ENCODE assay signal across 12 cellular contexts in genomic region chr18:22174341-22175148, GRCh38. TPM values are rescaled to one million over a fixed set of nuclear protein-coding genes. Genes with fewer than 3 reads are reported as not detected.
DNase-seq lines count a peak whose midpoint lies in the region; ATAC-seq, FAIRE-seq and TF ChIP-seq lines count a peak whose summit lies in the region.
"Had no signal": no experiment of that assay in that cellular context is flagged by ENCODE, and none has a peak within 500 bp of the region (broad histone marks: within the 10 kb centered on the region; RNA-seq: fewer than 3 reads in every experiment).

No MANE protein-coding gene starts in this region.

- TF ChIP-seq EP300 in H1 (IDR thresholded peaks at IDR 0.05; ENCODE audit: borderline replicate concordance in 1 of 2, low read depth in 2 of 2, low read length in 2 of 2) (no peak), transverse colon (IDR thresholded peaks at IDR 0.05; ENCODE audit: low read depth) (no peak)

- no peaks in the 10 kb centered on the region for H3K79me1 ChIP-seq in H1 (ENCODE audit: low read depth, low read length)

- no peak overlapping the region for H4K91ac ChIP-seq in H1 (replicated peaks; ENCODE audit: insufficient read length, low read length)

- 14% methylated on average over 5 of the region's 6 CpGs; no CpG with 5 or more reads in 1 of the 2 experiments for WGBS in H1 (ENCODE audit: extremely low coverage in 1 of 2, insufficient coverage in 1 of 2, insufficient read length in 1 of 2, insufficient replicate concordance in 2 of 2, low coverage in 1 of 2, low lambda C conversion rate in 2 of 2, missing lambda C conversion rate in 1 of 2), 2 experiments
- WGBS in lung, 2 donors = 32 to 34% methylated on average over 6 of the region's 6 CpGs
- 14 to 29% methylated on average over 2 to 6 of the region's 6 CpGs for WGBS in transverse colon (ENCODE audit: low coverage in 1 of 2), 2 donors

- H2BK12ac ChIP-seq in H1 (ENCODE audit: low read depth, low read length) = no peak overlapping the region

- H3K79me2 ChIP-seq in PC-9 (ENCODE audit: low read depth) (peaks cover 69% of the 10 kb centered on the region), H1 (ENCODE audit: control insufficient read depth in 1 of 2, insufficient read depth in 2 of 2, low read length in 2 of 2) (no peaks in the 10 kb centered on the region)

- H3K9me2 ChIP-seq in PC-9 (ENCODE audit: insufficient read depth) = no peaks in the 10 kb centered on the region

- no peaks in the 10 kb centered on the region for H3F3A ChIP-seq in PC-9 (ENCODE audit: insufficient read depth, low read depth)

- peaks cover 9% of the 10 kb centered on the region; the same call in 1 of the 2 replicates for H3K23me2 ChIP-seq in H1 (ENCODE audit: low read depth, low read length)

- H3K23ac ChIP-seq in H1 (ENCODE audit: insufficient read length) = no peak overlapping the region

- H4K5ac ChIP-seq in H1 (ENCODE audit: insufficient read length, low read depth, low read length) = no peak overlapping the region

- no peak overlapping the region for H2AK5ac ChIP-seq in H1 (ENCODE audit: low read depth, low read length)

- H3K4ac ChIP-seq in H1 (replicated peaks; ENCODE audit: insufficient read length, low read depth, low read length) = no peak overlapping the region

- no peak overlapping the region for H2BK15ac ChIP-seq in H1 (ENCODE audit: low read length)

- H3K4me3 ChIP-seq in PC-9 (0 out of 2 replicates have a peak overlapping the region, but pooled peaks have one; percentile 14), H1 (ENCODE audit: extremely low read depth in 1 of 4, insufficient read depth in 2 of 4, low read depth in 3 of 4, low read length in 4 of 4) (no peak overlapping the region), lung (peak overlapping the region; percentile 44), transverse colon (peak overlapping the region in 3 of 4 donors; percentile 77 to 86 (median 82))
- H3K4me3 ChIP-seq: skin epidermis had no signal

- H3K56ac ChIP-seq in H1 (replicated peaks; ENCODE audit: insufficient read length, low read depth, low read length) = no peak overlapping the region

- 0 out of 2 replicates have a peak, but pooled peaks cover 3% of the 10 kb centered on the region for H3K36me3 ChIP-seq in PC-9 (ENCODE audit: low read depth)
- H3K36me3 ChIP-seq in H1 (ENCODE audit: control insufficient read depth in 2 of 4, insufficient read depth in 4 of 4, low read length in 3 of 4) = peaks cover 0 to 17% (median 0%) of the 10 kb centered on the region in 4 experiments; a peak in 1 of 8 replicates
- peaks cover 2 to 10% of the 10 kb centered on the region in 2 donors for H3K36me3 ChIP-seq in lung (ENCODE audit: control insufficient read depth in 2 of 2, insufficient read depth in 2 of 2, low read length in 2 of 2)
- H3K36me3 ChIP-seq in transverse colon = no peaks in the 10 kb centered on the region
- H3K36me3 ChIP-seq: WERI-Rb-1 had no signal

- no peak for TF ChIP-seq POLR2A in H1 (IDR thresholded peaks at IDR 0.05; ENCODE audit: control extremely low read depth in 1 of 2, low read depth in 2 of 2, low read length in 2 of 2)
- no peak for TF ChIP-seq POLR2A in transverse colon (IDR thresholded peaks at IDR 0.05)

- no TSS peak for BruUV-seq in PC-9 (replicated peaks; lab: Mats Ljungman, UMichigan)

- H3K9me3 ChIP-seq in PC-9 (ENCODE audit: insufficient read depth, low read depth) = no peaks in the 10 kb centered on the region
- H3K9me3 ChIP-seq in H1 (ENCODE audit: insufficient read depth in 2 of 2, low read depth in 1 of 2, low read length in 1 of 2) = no peaks in the 10 kb centered on the region
- peaks cover 0 to 1% of the 10 kb centered on the region in 2 donors for H3K9me3 ChIP-seq in lung (ENCODE audit: control insufficient read depth in 2 of 2, insufficient read depth in 1 of 2, low read length in 1 of 2)
- no peaks in the 10 kb centered on the region for H3K9me3 ChIP-seq in transverse colon

- peak; percentile 22 to 40; a peak in 2 of 4 replicates for TF ChIP-seq RAD21 in H1 (IDR thresholded peaks at IDR 0.05 in 1 of 2, conservative IDR thresholded peaks at IDR 0.05 in 1 of 2; ENCODE audit: low read depth in 2 of 2, low read length in 2 of 2)

- H3K9ac ChIP-seq in H1 (replicated peaks in 1 of 4; ENCODE audit: extremely low read depth in 1 of 4, low read depth in 3 of 4, low read length in 3 of 4) = no peak overlapping the region

- H3K18ac ChIP-seq in H1 (ENCODE audit: extremely low read depth, low read length) = no peak overlapping the region

- no peak overlapping the region for H2AFZ ChIP-seq in PC-9
- H2AFZ ChIP-seq in H1 (ENCODE audit: low read length) = no peak overlapping the region

- POLR2A ChIA-PET in PC-9 (lab: Charles Lee; ENCODE audit: unreplicated experiment) (no interaction called here), H1 (lab: Charles Lee; ENCODE audit: partially characterized antibody) (interaction anchor here (1.3 kb wide), 1 partner anchor 10 kb away, joined by 5 read pairs; no protein-coding TSS in a partner anchor)

- no peak overlapping the region for H2BK5ac ChIP-seq in H1 (ENCODE audit: low read depth, low read length)

- no peak overlapping the region for H2BK120ac ChIP-seq in H1 (replicated peaks; ENCODE audit: low read depth, low read length)

- no peaks in the 10 kb centered on the region for H3K27me3 ChIP-seq in PC-9 (ENCODE audit: insufficient read depth, low read depth)
- peaks cover 88 to 100% (median 95%) of the 10 kb centered on the region in 4 experiments for H3K27me3 ChIP-seq in H1 (replicated peaks in 1 of 4; ENCODE audit: control insufficient read depth in 3 of 4, extremely low read depth in 1 of 4, insufficient read depth in 3 of 4, low read length in 3 of 4)
- no peaks in the 10 kb centered on the region for H3K27me3 ChIP-seq in lung (ENCODE audit: control insufficient read depth, insufficient read depth)
- peaks cover 90% of the 10 kb centered on the region for H3K27me3 ChIP-seq in transverse colon

- no peak for DNase-seq in PC-9
- no peak for DNase-seq in H1 (ENCODE audit: low read depth in 1 of 2, low spot score in 2 of 2)
- no peak for DNase-seq in lung (ENCODE audit: low spot score)
- DNase-seq in transverse colon = peak; percentile 36
- no peak for DNase-seq in SW480 (ENCODE audit: low spot score)
- DNase-seq in effector CD4-positive, alpha-beta T cell = no peak
- DNase-seq in KG1 (lab: John Stamatoyannopoulos, UW) = no peak
- no peak for DNase-seq in germinal center (ENCODE audit: low spot score)
- DNase-seq: activated T-cell treated with anti-CD3 and anti-CD28 coated beads, Interleukin-2, amount 50 U/mL, for 4 hours; Kasumi-1; WERI-Rb-1 had no signal

- H3K27ac ChIP-seq in PC-9 (no peak overlapping the region), H1 (ENCODE audit: low read depth, low read length) (no peak overlapping the region), lung (ENCODE audit: low read depth in 1 of 2, low read length in 1 of 2) (peak overlapping the region; percentile 79 to 99), transverse colon (peak overlapping the region; percentile 66 to 96 (median 82))
- H3K27ac ChIP-seq: skin epidermis, WERI-Rb-1 had no signal

- intact Hi-C loops in PC-9 (cut with micrococcal nuclease; ENCODE audit: unreplicated experiment) (loop anchor here (2.0 to 10.0 kb wide), 3 partner anchors 110 to 188 kb away; no protein-coding TSS in a partner anchor), transverse colon (cut with DNase I; ENCODE audit: low total_unique reads) (no loop called here)

- H3K4me2 ChIP-seq in PC-9 (peak overlapping the region; percentile 89), H1 (ENCODE audit: insufficient read depth in 1 of 2, low read depth in 2 of 2, low read length in 2 of 2) (no peak overlapping the region)

- in situ Hi-C loops in transverse colon (cut with MboI; ENCODE audit: low pct_ligation_motif_present in 1 of 4, low pct_unique_long_range_greater_than_20kb in 1 of 4, low sequenced_read_pairs in 3 of 4) = loop anchor here in 3 of 4 donors (25.0 kb wide), 3 partner anchors 262 to 513 kb away; no protein-coding TSS in a partner anchor

- CTCF ChIA-PET in PC-9 (lab: Charles Lee) (interaction anchor here (0.6 to 0.7 kb wide), 2 partner anchors 8 to 173 kb away, joined by 3 read pairs; no protein-coding TSS in a partner anchor), H1 (lab: Charles Lee; ENCODE audit: partially characterized antibody) (interaction anchor here (1.0 to 1.4 kb wide), 4 partner anchors 10 to 529 kb away, joined by 3 to 4 read pairs (median 4); no protein-coding TSS in a partner anchor)

- no peak overlapping the region for H4K8ac ChIP-seq in H1 (ENCODE audit: extremely low read depth, insufficient read depth, low read length)

- ATAC-seq in lung (ENCODE audit: insufficient read depth, low FRiP score) = no peak
- ATAC-seq: activated T-cell treated with anti-CD3 and anti-CD28 coated beads, Interleukin-2, amount 50 U/mL, for 4 hours had no signal

- no peak overlapping the region for H3K14ac ChIP-seq in H1 (ENCODE audit: insufficient read length)

- peaks cover 33% of the 10 kb centered on the region for H3K4me1 ChIP-seq in PC-9 (replicated peaks; ENCODE audit: insufficient read depth)
- H3K4me1 ChIP-seq in H1 (replicated peaks in 1 of 4; ENCODE audit: control insufficient read depth in 3 of 4, insufficient read depth in 4 of 4, low read length in 3 of 4) = peaks cover 0 to 20% (median 10%) of the 10 kb centered on the region in 4 experiments; a peak in 5 of 7 replicates
- peaks cover 0 to 8% of the 10 kb centered on the region in 2 donors for H3K4me1 ChIP-seq in lung (ENCODE audit: control insufficient read depth in 2 of 2, insufficient read depth in 2 of 2, low read length in 2 of 2)
- H3K4me1 ChIP-seq in transverse colon = peaks cover 3 to 51% (median 12%) of the 10 kb centered on the region in 4 donors

- FAIRE-seq in H1 (lab: Jason Lieb, UNC) = no peak

- no peak overlapping the region for H2BK20ac ChIP-seq in H1 (ENCODE audit: low read length)

- no peak for TF ChIP-seq CTCF in PC-9 (conservative IDR thresholded peaks at IDR 0.05)
- TF ChIP-seq CTCF in H1 (IDR thresholded peaks at IDR 0.05; ENCODE audit: control extremely low read depth in 1 of 3, insufficient read depth in 1 of 3, low read depth in 1 of 3, low read length in 3 of 3) = no peak
- TF ChIP-seq CTCF in lung (IDR thresholded peaks at IDR 0.05; ENCODE audit: control extremely low read depth, extremely low read depth) = no peak
- no peak for TF ChIP-seq CTCF in transverse colon (IDR thresholded peaks at IDR 0.05)

- H4K20me1 ChIP-seq in PC-9 (ENCODE audit: insufficient read depth) (no peaks in the 10 kb centered on the region), H1 (replicated peaks in 1 of 2; ENCODE audit: control insufficient read depth in 1 of 2, insufficient read depth in 2 of 2, low read length in 2 of 2) (peaks cover 23 to 27% of the 10 kb centered on the region in 2 experiments)

RNA-seq across cellular contexts. Expression of gene GATA6, which starts 5.2 kb away (rescaled TPM):
- total RNA-seq in PC-9 (2021) (9.1 and 12.3 TPM in 2 replicates), lung (10 to 100 TPM; 32.1 to 34.3 TPM), transverse colon (100 to 1,000 TPM in 1 of 4 donors, 10 to 100 TPM in 3; 49.7 to 223 (median 65.7) TPM)
- total RNA-seq in H1 (2021; fragmentation: NEBNext Ultra II Directional; extraction: Animal tissue kit (Norgen Biotek cat#: 25700)) = 0.09 and 0.25 TPM in 2 replicates
- polyA plus RNA-seq in H1 (2011; rRNA removed) (0.02 TPM in 1 of 2 replicates, not detected in the other), lung (10 to 100 TPM; 11.3 to 11.5 TPM)
- not detected for polyA plus RNA-seq in H1 (2011; cell fraction: cytosol; rRNA removed)
- polyA plus RNA-seq in H1 (2011; cell fraction: nucleus; rRNA removed) = 0.03 TPM
- 0.09 to 0.19 TPM (median 0.18 TPM) in 3 of 4 replicates, not detected in the other for polyA plus RNA-seq in H1 (2012, experiment 1 of 2)
- polyA plus RNA-seq in H1 (2012, experiment 2 of 2) = 0.14 TPM
- polyA plus RNA-seq in H1 (2013, experiment 1 of 2) = not detected
- polyA plus RNA-seq in H1 (2013, experiment 2 of 2) = not detected
- polyA minus RNA-seq in H1 (2011; rRNA and poly(A)+ RNA removed) = 0.06 TPM in 1 of 2 replicates, not detected in the other
- polyA minus RNA-seq in H1 (2011; cell fraction: cytosol; rRNA and poly(A)+ RNA removed) = not detected
- not detected for polyA minus RNA-seq in H1 (2011; cell fraction: nucleus; rRNA and poly(A)+ RNA removed)

Comparison
In these comparisons a context has a peak if more than half of its experiments do, and no peak if none do; other contexts are left out.
1. H3K27ac ChIP-seq: peak in lung (2 of 2) and transverse colon (4 of 4); none in PC-9 (single experiment) and H1 (single experiment).
2. H3K4me3 ChIP-seq: peak in PC-9 (single experiment), lung (single experiment) and transverse colon (3 of 4); none in H1 (0 of 4).